In genomic region chr16:21158208-21159110, GRCh38 we compare ENCODE assay signal across 1 cellular context.
TF ChIP-seq lines count a peak whose summit lies in the region.

LDAF1 (plus strand) TSS chr16:21158674; CDS start chr16:21161183, 2,509 bp downstream.

TF ChIP-seq in HepG2, 621 proteins besides CTCF, POLR2A, EP300 and RAD21 (continued from another document and continues in another):
- no peak for TF ChIP-seq ZNF276 (CRISPR knock-in tag; IDR thresholded peaks at IDR 0.05; ENCODE audit: low read depth)
- TF ChIP-seq ZNF598 (CRISPR knock-in tag; IDR thresholded peaks at IDR 0.05; ENCODE audit: borderline replicate concordance), result peak; percentile 96
- TF ChIP-seq MAFF (IDR thresholded peaks at IDR 0.05; ENCODE audit: low read depth, low read length), result no peak
- TF ChIP-seq ZNF790 (CRISPR knock-in tag; IDR thresholded peaks at IDR 0.05; ENCODE audit: borderline replicate concordance), result no peak
- TF ChIP-seq ATF5 (CRISPR knock-in tag; IDR thresholded peaks at IDR 0.05; ENCODE audit: low read depth), result no peak
- no peak for TF ChIP-seq CBFB (CRISPR knock-in tag; IDR thresholded peaks at IDR 0.05)
- TF ChIP-seq ARHGAP35 (CRISPR knock-in tag; IDR thresholded peaks at IDR 0.05; ENCODE audit: borderline replicate concordance), result peak; percentile 55; the same call in 1 of the 2 replicates
- no peak for TF ChIP-seq HIVEP1 (CRISPR knock-in tag; IDR thresholded peaks at IDR 0.05)
- TF ChIP-seq ZFY (CRISPR knock-in tag; IDR thresholded peaks at IDR 0.05), result peak; percentile 20; the same call in 1 of the 2 replicates
- no peak for TF ChIP-seq PAF1 (CRISPR knock-in tag; IDR thresholded peaks at IDR 0.05)
- no peak for TF ChIP-seq REXO4 (CRISPR knock-in tag; IDR thresholded peaks at IDR 0.05; ENCODE audit: borderline replicate concordance)
- TF ChIP-seq ARNT (IDR thresholded peaks at IDR 0.05), result no peak
- 0 out of 2 replicates have a peak, but pooled peaks have one; percentile 23 for TF ChIP-seq ZNF451 (CRISPR knock-in tag; IDR thresholded peaks at IDR 0.05)
- no peak for TF ChIP-seq TRAFD1 (CRISPR knock-in tag; IDR thresholded peaks at IDR 0.05; ENCODE audit: borderline replicate concordance)
- TF ChIP-seq SALL1 (CRISPR knock-in tag; IDR thresholded peaks at IDR 0.05), result no peak
- TF ChIP-seq ZNF160 (CRISPR knock-in tag; IDR thresholded peaks at IDR 0.05), result no peak
- TF ChIP-seq IKZF1 (IDR thresholded peaks at IDR 0.05), result no peak
- peak; percentile 41; the same call in 1 of the 2 replicates for TF ChIP-seq SPEN (CRISPR knock-in tag; IDR thresholded peaks at IDR 0.05; ENCODE audit: low read depth)
- no peak for TF ChIP-seq LRRFIP1 (CRISPR knock-in tag; conservative IDR thresholded peaks at IDR 0.05)
- TF ChIP-seq ESRRA (CRISPR knock-in tag; IDR thresholded peaks at IDR 0.05; ENCODE audit: low read depth), result no peak; the same call in none of the 2 replicates
- TF ChIP-seq SMAD9 (CRISPR knock-in tag; IDR thresholded peaks at IDR 0.05), result no peak; the same call in 1 of the 2 replicates
- no peak for TF ChIP-seq ZFP36 (IDR thresholded peaks at IDR 0.05; ENCODE audit: borderline replicate concordance, low read depth, low read length, partially characterized antibody)
- no peak for TF ChIP-seq ZNF207 (IDR thresholded peaks at IDR 0.05; ENCODE audit: borderline replicate concordance)
- no peak for TF ChIP-seq ZNF549 (CRISPR knock-in tag; IDR thresholded peaks at IDR 0.05)
- no peak for TF ChIP-seq SETDB1 (CRISPR knock-in tag; IDR thresholded peaks at IDR 0.05; ENCODE audit: borderline replicate concordance)
- peak; percentile 40 for TF ChIP-seq ASH2L (IDR thresholded peaks at IDR 0.05; ENCODE audit: insufficient read length, low read depth, low read length)
- TF ChIP-seq, protein P1, sequence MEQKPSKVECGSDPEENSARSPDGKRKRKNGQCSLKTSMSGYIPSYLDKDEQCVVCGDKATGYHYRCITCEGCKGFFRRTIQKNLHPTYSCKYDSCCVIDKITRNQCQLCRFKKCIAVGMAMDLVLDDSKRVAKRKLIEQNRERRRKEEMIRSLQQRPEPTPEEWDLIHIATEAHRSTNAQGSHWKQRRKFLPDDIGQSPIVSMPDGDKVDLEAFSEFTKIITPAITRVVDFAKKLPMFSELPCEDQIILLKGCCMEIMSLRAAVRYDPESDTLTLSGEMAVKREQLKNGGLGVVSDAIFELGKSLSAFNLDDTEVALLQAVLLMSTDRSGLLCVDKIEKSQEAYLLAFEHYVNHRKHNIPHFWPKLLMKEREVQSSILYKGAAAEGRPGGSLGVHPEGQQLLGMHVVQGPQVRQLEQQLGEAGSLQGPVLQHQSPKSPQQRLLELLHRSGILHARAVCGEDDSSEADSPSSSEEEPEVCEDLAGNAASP (CRISPR knock-in tag; IDR thresholded peaks at IDR 0.05; ENCODE audit: borderline replicate concordance), result no peak
- TF ChIP-seq SIX4 (CRISPR knock-in tag; IDR thresholded peaks at IDR 0.05), result no peak
- 0 out of 2 replicates have a peak, but pooled peaks have one; percentile 70 for TF ChIP-seq ZNF343 (CRISPR knock-in tag; IDR thresholded peaks at IDR 0.05)
- no peak for TF ChIP-seq REPIN1 (CRISPR knock-in tag; IDR thresholded peaks at IDR 0.05; ENCODE audit: borderline replicate concordance, low read depth)
- no peak for TF ChIP-seq POLR2AphosphoS2 (IDR thresholded peaks at IDR 0.05; ENCODE audit: low read depth, low read length)
- TF ChIP-seq, protein P2, sequence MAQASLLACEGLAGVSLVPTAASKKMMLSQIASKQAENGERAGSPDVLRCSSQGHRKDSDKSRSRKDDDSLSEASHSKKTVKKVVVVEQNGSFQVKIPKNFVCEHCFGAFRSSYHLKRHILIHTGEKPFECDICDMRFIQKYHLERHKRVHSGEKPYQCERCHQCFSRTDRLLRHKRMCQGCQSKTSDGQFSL (CRISPR knock-in tag; IDR thresholded peaks at IDR 0.05), result no peak
- TF ChIP-seq SNAPC2 (CRISPR knock-in tag; IDR thresholded peaks at IDR 0.05), result peak; percentile 73; the same call in 1 of the 2 replicates
- no peak for TF ChIP-seq NFYC (CRISPR knock-in tag; IDR thresholded peaks at IDR 0.05)
- peak; percentile 72 for TF ChIP-seq KAT8 (CRISPR knock-in tag; IDR thresholded peaks at IDR 0.05)
- no peak for TF ChIP-seq HNF4G (IDR thresholded peaks at IDR 0.05; ENCODE audit: borderline replicate concordance, low read depth, low read length)
- TF ChIP-seq HNF4G (CRISPR knock-in tag; IDR thresholded peaks at IDR 0.05; ENCODE audit: borderline replicate concordance, low read depth), result no peak
- TF ChIP-seq RFX1 (IDR thresholded peaks at IDR 0.05), result no peak
- TF ChIP-seq KMT2B (CRISPR knock-in tag; IDR thresholded peaks at IDR 0.05), result peak; percentile 73; the same call in 1 of the 2 replicates
- TF ChIP-seq, protein P3, sequence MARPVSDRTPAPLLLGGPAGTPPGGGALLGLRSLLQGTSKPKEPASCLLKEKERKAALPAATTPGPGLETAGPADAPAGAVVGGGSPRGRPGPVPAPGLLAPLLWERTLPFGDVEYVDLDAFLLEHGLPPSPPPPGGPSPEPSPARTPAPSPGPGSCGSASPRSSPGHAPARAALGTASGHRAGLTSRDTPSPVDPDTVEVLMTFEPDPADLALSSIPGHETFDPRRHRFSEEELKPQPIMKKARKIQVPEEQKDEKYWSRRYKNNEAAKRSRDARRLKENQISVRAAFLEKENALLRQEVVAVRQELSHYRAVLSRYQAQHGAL (CRISPR knock-in tag; IDR thresholded peaks at IDR 0.05; ENCODE audit: not compliant biosample characterization), result no peak
- TF ChIP-seq ZNF367 (CRISPR knock-in tag; IDR thresholded peaks at IDR 0.05; ENCODE audit: borderline replicate concordance), result no peak
- no peak for TF ChIP-seq MTF1 (CRISPR knock-in tag; IDR thresholded peaks at IDR 0.05)
- no peak for TF ChIP-seq ISX (CRISPR knock-in tag; conservative IDR thresholded peaks at IDR 0.05)
- TF ChIP-seq, protein P4, sequence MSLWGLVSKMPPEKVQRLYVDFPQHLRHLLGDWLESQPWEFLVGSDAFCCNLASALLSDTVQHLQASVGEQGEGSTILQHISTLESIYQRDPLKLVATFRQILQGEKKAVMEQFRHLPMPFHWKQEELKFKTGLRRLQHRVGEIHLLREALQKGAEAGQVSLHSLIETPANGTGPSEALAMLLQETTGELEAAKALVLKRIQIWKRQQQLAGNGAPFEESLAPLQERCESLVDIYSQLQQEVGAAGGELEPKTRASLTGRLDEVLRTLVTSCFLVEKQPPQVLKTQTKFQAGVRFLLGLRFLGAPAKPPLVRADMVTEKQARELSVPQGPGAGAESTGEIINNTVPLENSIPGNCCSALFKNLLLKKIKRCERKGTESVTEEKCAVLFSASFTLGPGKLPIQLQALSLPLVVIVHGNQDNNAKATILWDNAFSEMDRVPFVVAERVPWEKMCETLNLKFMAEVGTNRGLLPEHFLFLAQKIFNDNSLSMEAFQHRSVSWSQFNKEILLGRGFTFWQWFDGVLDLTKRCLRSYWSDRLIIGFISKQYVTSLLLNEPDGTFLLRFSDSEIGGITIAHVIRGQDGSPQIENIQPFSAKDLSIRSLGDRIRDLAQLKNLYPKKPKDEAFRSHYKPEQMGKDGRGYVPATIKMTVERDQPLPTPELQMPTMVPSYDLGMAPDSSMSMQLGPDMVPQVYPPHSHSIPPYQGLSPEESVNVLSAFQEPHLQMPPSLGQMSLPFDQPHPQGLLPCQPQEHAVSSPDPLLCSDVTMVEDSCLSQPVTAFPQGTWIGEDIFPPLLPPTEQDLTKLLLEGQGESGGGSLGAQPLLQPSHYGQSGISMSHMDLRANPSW (CRISPR knock-in tag; IDR thresholded peaks at IDR 0.05; ENCODE audit: borderline replicate concordance), result no peak
- no peak; the same call in 1 of the 2 replicates for TF ChIP-seq HBP1 (CRISPR knock-in tag; IDR thresholded peaks at IDR 0.05; ENCODE audit: low read depth)
- no peak for TF ChIP-seq BCL6 (CRISPR knock-in tag; IDR thresholded peaks at IDR 0.05)
- TF ChIP-seq CSRNP1 (CRISPR knock-in tag; IDR thresholded peaks at IDR 0.05), result peak; percentile 58; the same call in 1 of the 2 replicates
- no peak for TF ChIP-seq HOXA7 (CRISPR knock-in tag; IDR thresholded peaks at IDR 0.05)
- TF ChIP-seq NCOA5 (CRISPR knock-in tag; IDR thresholded peaks at IDR 0.05), result no peak
- TF ChIP-seq PAX8 (CRISPR knock-in tag; IDR thresholded peaks at IDR 0.05; ENCODE audit: borderline replicate concordance), result peak; percentile 29; the same call in 1 of the 2 replicates
- TF ChIP-seq JARID2 (CRISPR knock-in tag; IDR thresholded peaks at IDR 0.05; ENCODE audit: insufficient replicate concordance), result no peak
- no peak for TF ChIP-seq LCORL (IDR thresholded peaks at IDR 0.05)
- no peak for TF ChIP-seq LCORL (CRISPR knock-in tag; IDR thresholded peaks at IDR 0.05)
- TF ChIP-seq ZNF138 (CRISPR knock-in tag; IDR thresholded peaks at IDR 0.05; ENCODE audit: low read depth), result no peak
